ENCODE assay signal across 28 cellular contexts in the genomic region with DNA sequence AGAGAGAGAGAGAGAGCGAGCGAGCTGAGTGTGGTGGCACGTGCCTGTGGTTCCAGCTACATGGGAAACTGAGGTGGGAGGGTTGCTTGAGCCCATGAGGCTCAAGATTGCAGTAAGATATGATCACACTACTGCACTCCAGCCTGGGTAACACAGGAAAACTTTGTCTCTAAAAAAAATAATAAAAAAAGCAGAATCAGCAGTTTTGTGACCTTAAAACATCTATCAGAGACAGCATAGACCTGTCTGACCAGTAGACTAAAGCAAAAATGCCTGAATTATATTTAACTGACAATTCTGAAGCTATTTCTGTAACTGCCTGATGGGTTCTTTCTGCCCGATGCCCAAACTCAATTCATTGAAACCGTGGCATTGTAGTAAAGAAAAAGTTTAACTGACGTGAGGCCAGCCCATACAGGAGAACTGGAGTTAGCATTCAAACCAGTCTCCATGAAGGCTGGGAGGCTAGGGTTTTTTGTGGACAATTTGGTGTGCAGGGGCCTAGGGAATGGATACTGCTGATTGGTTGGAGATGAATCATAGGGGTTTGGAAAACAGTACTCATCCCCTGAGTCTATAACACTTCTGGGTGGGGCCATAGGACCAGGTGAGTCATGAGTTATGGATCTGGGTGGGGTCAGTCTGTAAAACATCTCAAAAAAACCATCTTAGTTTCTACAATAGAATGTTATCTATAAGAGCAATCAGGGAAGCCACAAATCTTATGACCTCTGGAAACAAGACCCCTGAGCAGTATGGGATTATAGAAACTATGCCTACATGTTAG. TPM values are rescaled to one million over a fixed set of nuclear protein-coding genes. Genes with fewer than 3 reads are reported as not detected.
DNase-seq lines count a peak whose midpoint lies in the region; ATAC-seq, FAIRE-seq and TF ChIP-seq lines count a peak whose summit lies in the region.
"Had no signal": no experiment of that assay in that cellular context is flagged by ENCODE, and none has a peak within 500 bp of the region (broad histone marks: within the 10 kb centered on the region; RNA-seq: fewer than 3 reads in every experiment).

No MANE protein-coding gene starts in this region.

- no peak overlapping the region for H3K27ac ChIP-seq in A549
- no peak overlapping the region for H3K27ac ChIP-seq in effector memory CD4-positive, alpha-beta T cell (ENCODE audit: insufficient read depth, low read length, poor library complexity, severe bottlenecking)
- H3K27ac ChIP-seq: ascending aorta, thoracic aorta, vagina had no signal

- H3K4me3 ChIP-seq in A549 (no peak overlapping the region), epithelial cell of esophagus (ENCODE audit: low read length) (no peak overlapping the region)
- no peak overlapping the region for H3K4me3 ChIP-seq in effector memory CD4-positive, alpha-beta T cell (ENCODE audit: insufficient read depth, low read depth, low read length, poor library complexity, severe bottlenecking)
- H3K4me3 ChIP-seq: ascending aorta, thoracic aorta, vagina had no signal

- no peaks in the 10 kb centered on the region for H3K9me3 ChIP-seq in A549
- no peaks in the 10 kb centered on the region for H3K9me3 ChIP-seq in effector memory CD4-positive, alpha-beta T cell (ENCODE audit: control insufficient read depth, low read length)
- H3K9me3 ChIP-seq: ascending aorta, thoracic aorta, vagina had no signal

- H3K36me3 ChIP-seq in effector memory CD4-positive, alpha-beta T cell (ENCODE audit: control insufficient read depth, insufficient read depth, low read length), result no peaks in the 10 kb centered on the region
- H3K36me3 ChIP-seq: ascending aorta, vagina had no signal

- no peak for TF ChIP-seq RAD21 in A549 (conservative IDR thresholded peaks at IDR 0.05 in 1 of 2, IDR thresholded peaks at IDR 0.05 in 1 of 2)

- no peak for TF ChIP-seq CTCF in A549 (IDR thresholded peaks at IDR 0.05)
- no peak for TF ChIP-seq CTCF in epithelial cell of esophagus (IDR thresholded peaks at IDR 0.05; ENCODE audit: insufficient read depth, low read depth, low read length, missing control alignments)

- ATAC-seq in A549, result no peak; a peak in 1 of 6 replicates
- ATAC-seq: naive thymus-derived CD4-positive, alpha-beta T cell; WTC11 had no signal

- H3K27me3 ChIP-seq in effector memory CD4-positive, alpha-beta T cell (replicated peaks; ENCODE audit: control insufficient read depth, insufficient read depth, low read length, poor library complexity, severe bottlenecking), result no peaks in the 10 kb centered on the region
- H3K27me3 ChIP-seq: ascending aorta, vagina had no signal

- TF ChIP-seq EP300 in A549 (IDR thresholded peaks at IDR 0.05), result no peak

- FAIRE-seq in A549 (lab: Jason Lieb, UNC), result no peak
- FAIRE-seq: endometrium, islet of Langerhans had no signal

- no peak for DNase-seq in A549 (ENCODE audit: low read depth in 1 of 2, low spot score in 1 of 2)
- peak; percentile 80 for DNase-seq in ELR (ENCODE audit: low read depth)
- peak; percentile 39 for DNase-seq in RKO (ENCODE audit: low spot score)
- DNase-seq in epithelial cell of esophagus (ENCODE audit: low read depth), result peak; percentile 58
- no peak for DNase-seq in iPS-NIHi7 (ENCODE audit: extremely low spot score)
- DNase-seq in cerebellum (ENCODE audit: low spot score), result no peak
- DNase-seq in effector memory CD4-positive, alpha-beta T cell, result no peak
- no peak for DNase-seq in kidney glomerular epithelial cell (lab: John Stamatoyannopoulos, UW)
- DNase-seq: activated CD4-positive, alpha-beta T cell treated with anti-CD3 and anti-CD28 coated beads, Interleukin-2, amount 50 U/mL, for 4 hours; activated CD8-positive, alpha-beta memory T cell treated with anti-CD3 and anti-CD28 coated beads, Interleukin-2, amount 50 U/mL, for 48 hours; central memory CD4-positive, alpha-beta T cell; DMS79 treated with DMSO at 0.1 percent for 48 hours; KBM-7; naive thymus-derived CD4-positive, alpha-beta T cell; NCI-H1436 treated with DMSO at 0.1 percent for 48 hours; NCI-H2107; NCI-H446; nucleus accumbens; OCI-M1; SHP77 treated with DMSO at 0.1 percent for 48 hours; stimulated activated naive CD4-positive, alpha-beta T cell treated with Interleukin-2 at 50 U/mL for 16 hours; SW 1271 had no signal

- no peak for TF ChIP-seq POLR2A in A549 (IDR thresholded peaks at IDR 0.05; ENCODE audit: low read length)

- no peaks in the 10 kb centered on the region for H3K4me1 ChIP-seq in A549
- H3K4me1 ChIP-seq in effector memory CD4-positive, alpha-beta T cell (ENCODE audit: control insufficient read depth, insufficient read depth, low read length, poor library complexity, severe bottlenecking), result no peaks in the 10 kb centered on the region
- H3K4me1 ChIP-seq: ascending aorta, vagina had no signal

- CTCF ChIA-PET in A549 (lab: Yijun Ruan, JAX), result interaction anchor here (0.5 kb wide), 1 partner anchor 65 kb away, joined by 3 read pairs; no protein-coding TSS in a partner anchor

- WGBS in A549 (ENCODE audit: missing lambda C conversion rate), result 85% methylated on average over 5 of the region's 6 CpGs

- POLR2A ChIA-PET in A549 (lab: Yijun Ruan, JAX), result no interaction called here

- H3K4me2 ChIP-seq in A549, result no peak overlapping the region

TF ChIP-seq in A549, 52 proteins besides CTCF, POLR2A, EP300 and RAD21:
- TF ChIP-seq MAFK (IDR thresholded peaks at IDR 0.05; ENCODE audit: partially characterized antibody), result peak; percentile 94
- no peak for TF ChIP-seq RCOR1 (IDR thresholded peaks at IDR 0.05; ENCODE audit: low read depth, low read length)

RNA-seq across cellular contexts. Expression of gene RASSF8, which starts 8.0 kb away (rescaled TPM):
- polyA plus RNA-seq in A549 (2011; rRNA removed) (7.4 and 8.7 TPM in 2 replicates), A549 (2017; fragmentation: RNase III; extraction: RNeasy Plus Mini Kit Qiagen cat#74134 plus additional on column Dnase treatment) (5.1 to 5.7 TPM (median 5.3 TPM) in 3 replicates)
- 1.6 and 1.9 TPM in 2 replicates for polyA plus RNA-seq in A549 (2012; cell fraction: cytosol; rRNA removed)
- polyA plus RNA-seq in A549 (2012; cell fraction: nucleus; rRNA removed), result 0.82 and 1.5 TPM in 2 replicates
- polyA minus RNA-seq in A549 (2011; rRNA and poly(A)+ RNA removed), result 18.4 and 33.6 TPM in 2 replicates
- total RNA-seq in cerebellum, result 33.8 TPM

Comparison
In these comparisons a context has a peak if more than half of its experiments do, and no peak if none do; other contexts are left out.
1. DNase-seq: peak in ELR (single experiment), RKO (single experiment) and epithelial cell of esophagus (single experiment); none in A549 (0 of 2), iPS-NIHi7 (single experiment), cerebellum (single experiment), effector memory CD4-positive, alpha-beta T cell (0 of 3) and kidney glomerular epithelial cell (single experiment).